Comparison of ENCODE assay signal across 22 cellular contexts in genomic region chr7:102210787-102211186, GRCh38.
A peak's percentile ranks its signal among the peaks of the same experiment; 100 is the strongest.
DNase-seq lines count a peak whose midpoint lies in the region; ATAC-seq, FAIRE-seq and TF ChIP-seq lines count a peak whose summit lies in the region.
"Had no signal": no experiment of that assay in that cellular context is flagged by ENCODE, and none has a peak within 500 bp of the region (broad histone marks: within the 10 kb centered on the region; RNA-seq: fewer than 3 reads in every experiment).

No MANE protein-coding gene starts in this region.

- H3K4me3 ChIP-seq in GM12878 = no peak overlapping the region
- H3K4me3 ChIP-seq in HepG2 (replicated peaks in 1 of 3; ENCODE audit: insufficient read depth in 1 of 3, low read depth in 2 of 3, low read length in 3 of 3) = no peak overlapping the region
- H3K4me3 ChIP-seq in esophagus squamous epithelium = no peak overlapping the region
- H3K4me3 ChIP-seq in lower lobe of right lung = no peak overlapping the region
- H3K4me3 ChIP-seq: BLaER1, GM23338, HAP-1 had no signal

- 94% methylated on average over 13 of the region's 13 CpGs for WGBS in GM12878 (ENCODE audit: insufficient coverage, insufficient replicate concordance, low lambda C conversion rate, missing lambda C conversion rate)
- WGBS in HepG2 (ENCODE audit: low lambda C conversion rate) = 85% methylated on average over 10 of the region's 13 CpGs
- WGBS in esophagus squamous epithelium, 2 donors = 94% methylated on average over 11 of the region's 13 CpGs; no CpG with 5 or more reads in 1 of the 2 donors

- H3K4me1 Mint-ChIP-seq in neural crest cell = no peaks in the 10 kb centered on the region
- H3K4me1 Mint-ChIP-seq: CD4-positive, CD25-positive, alpha-beta regulatory T cell; GM23338 had no signal

- H2AFZ ChIP-seq in GM12878 (ENCODE audit: control insufficient read depth, low read depth, low read length) = no peak overlapping the region
- H2AFZ ChIP-seq in HepG2 (ENCODE audit: low read length) = no peak overlapping the region
- H2AFZ ChIP-seq: GM23338 had no signal

- SMC1A ChIA-PET in GM12878 (lab: Charles Lee; ENCODE audit: uncharacterized antibody, unreplicated experiment) = interaction anchor here (0.5 to 1.2 kb wide), 2 partner anchors 229 to 615 kb away, joined by 3 read pairs; no protein-coding TSS in a partner anchor

- TF ChIP-seq EP300 in GM12878 (IDR thresholded peaks at IDR 0.05; ENCODE audit: borderline replicate concordance in 1 of 2, control insufficient read depth in 1 of 2, low read depth in 2 of 2, low read length in 2 of 2) (no peak), HepG2 (IDR thresholded peaks at IDR 0.05; ENCODE audit: low read depth in 2 of 2, low read length in 2 of 2) (no peak), HepG2 (CRISPR knock-in tag; IDR thresholded peaks at IDR 0.05; ENCODE audit: borderline replicate concordance) (no peak)

- H3K4me2 ChIP-seq in GM12878 (ENCODE audit: control insufficient read depth, insufficient read depth) (no peak overlapping the region), HepG2 (ENCODE audit: low read depth, low read length) (no peak overlapping the region)
- H3K4me2 ChIP-seq: BLaER1, GM23338 had no signal

- H3K27ac ChIP-seq in GM12878 (ENCODE audit: control insufficient read depth, insufficient read depth) = peak overlapping the region; percentile 89
- peak overlapping the region; percentile 59 for H3K27ac ChIP-seq in HepG2 (ENCODE audit: extremely low read length, insufficient read depth, low read length)
- H3K27ac ChIP-seq in esophagus squamous epithelium = no peak overlapping the region
- no peak overlapping the region for H3K27ac ChIP-seq in lower lobe of right lung
- H3K27ac ChIP-seq: BLaER1, C4-2B had no signal

- no peak for TF ChIP-seq POLR2A in GM12878 (IDR thresholded peaks at IDR 0.05; ENCODE audit: low read depth, low read length)
- no peak for TF ChIP-seq POLR2A in HepG2 (IDR thresholded peaks at IDR 0.05; ENCODE audit: insufficient read depth in 1 of 2, low read depth in 2 of 2, low read length in 2 of 2)
- no peak for TF ChIP-seq POLR2A in esophagus squamous epithelium (IDR thresholded peaks at IDR 0.05)

- FAIRE-seq in GM12878 (lab: Jason Lieb, UNC) = no peak
- no peak for FAIRE-seq in HepG2 (lab: Jason Lieb, UNC)
- FAIRE-seq: D721Med, GM12891, GM18507, H54 had no signal

- H3K27me3 ChIP-seq in GM12878 (replicated peaks in 1 of 2; ENCODE audit: control insufficient read depth in 2 of 2, insufficient read depth in 2 of 2, low read length in 1 of 2) = no peaks in the 10 kb centered on the region
- H3K27me3 ChIP-seq in HepG2 (ENCODE audit: control insufficient read depth in 1 of 2, insufficient read depth in 2 of 2, low read length in 2 of 2) = no peaks in the 10 kb centered on the region
- no peaks in the 10 kb centered on the region for H3K27me3 ChIP-seq in esophagus squamous epithelium
- no peaks in the 10 kb centered on the region for H3K27me3 ChIP-seq in lower lobe of right lung (ENCODE audit: low read depth)
- H3K27me3 ChIP-seq: BLaER1 had no signal

- H3K36me3 ChIP-seq in GM12878 (ENCODE audit: control insufficient read depth in 2 of 2, insufficient read depth in 2 of 2, low read length in 1 of 2) = peaks cover 6 to 13% of the 10 kb centered on the region in 2 experiments; a peak in 3 of 4 replicates
- H3K36me3 ChIP-seq in HepG2 (replicated peaks in 1 of 2; ENCODE audit: control insufficient read depth in 1 of 2, insufficient read depth in 2 of 2, low read length in 2 of 2) = peaks cover 8 to 48% of the 10 kb centered on the region in 2 experiments; a peak in 4 of 5 replicates
- H3K36me3 ChIP-seq in esophagus squamous epithelium = peaks cover 0 to 99% (median 5%) of the 10 kb centered on the region in 3 donors
- peaks cover 63% of the 10 kb centered on the region for H3K36me3 ChIP-seq in lower lobe of right lung

- BruUV-seq in GM12878 (replicated peaks; lab: Mats Ljungman, UMichigan) = no TSS peak
- BruUV-seq in HepG2 (replicated peaks; lab: Mats Ljungman, UMichigan) = TSS peak; percentile 45

- TF ChIP-seq CTCF in GM12878 (IDR thresholded peaks at IDR 0.05 in 2 of 3, conservative IDR thresholded peaks at IDR 0.05 in 1 of 3; ENCODE audit: control insufficient read depth in 2 of 3, extremely low read depth in 1 of 3, insufficient read depth in 1 of 3, low read depth in 3 of 3, low read length in 3 of 3) (no peak), HepG2 (CRISPR knock-in tag; IDR thresholded peaks at IDR 0.05) (no peak), neural crest cell (conservative IDR thresholded peaks at IDR 0.05) (no peak), esophagus squamous epithelium (IDR thresholded peaks at IDR 0.05) (no peak), lower lobe of right lung (IDR thresholded peaks at IDR 0.05) (no peak)

- H3K27ac Mint-ChIP-seq in neural crest cell (ENCODE audit: unreplicated experiment) = peak overlapping the region; percentile 50
- H3K27ac Mint-ChIP-seq: CD4-positive, CD25-positive, alpha-beta regulatory T cell; CD8-positive, alpha-beta T cell; GM23338; HFFc6 had no signal

- no peaks in the 10 kb centered on the region for H4K20me1 ChIP-seq in GM12878 (ENCODE audit: control insufficient read depth, insufficient read depth)
- H4K20me1 ChIP-seq in HepG2 (ENCODE audit: insufficient read depth, low read length) = no peaks in the 10 kb centered on the region

- no peaks in the 10 kb centered on the region for H3K9me3 Mint-ChIP-seq in neural crest cell
- H3K9me3 Mint-ChIP-seq: CD8-positive, alpha-beta T cell; GM23338; HFFc6 had no signal

- RAD21 ChIA-PET in GM12878 (lab: Charles Lee; ENCODE audit: unreplicated experiment) = interaction anchor here (1.1 kb wide), 1 partner anchor 221 kb away, joined by 4 read pairs; no protein-coding TSS in a partner anchor

- DNase-seq in GM12878 (ENCODE audit: low read depth, low spot score) (no peak), HepG2 (ENCODE audit: low spot score) (peak; percentile 65), neural crest cell (ENCODE audit: low read depth, low spot score) (no peak), NCI-H510A (lab: John Stamatoyannopoulos, UW) (no peak), esophagus squamous epithelium (lab: John Stamatoyannopoulos, UW) (no peak), lower lobe of right lung (no peak), NCI-H1048 (lab: John Stamatoyannopoulos, UW) (no peak)
- DNase-seq: CD4-positive, CD25-positive, alpha-beta regulatory T cell; CD8-positive, alpha-beta T cell; DMS 273 treated with DMSO at 0.1 percent for 48 hours; DMS79; EL; GDM1; HFFc6 had no signal

- in situ Hi-C loops in GM12878 (cut with MboI) (no loop called here), HepG2 (cut with HindIII; ENCODE audit: extremely low pct_ligation_motif_present, low pct_unique_long_range_greater_than_20kb) (no loop called here)

- POLR2A ChIA-PET in GM12878 (lab: Charles Lee) = interaction anchor here (0.6 kb wide), 1 partner anchor 352 kb away, joined by 6 read pairs; no protein-coding TSS in a partner anchor
- POLR2A ChIA-PET in HepG2 (lab: Yijun Ruan, JAX) = no interaction called here

- H3K79me2 ChIP-seq in GM12878 (ENCODE audit: control insufficient read depth, insufficient read depth, low read length) (no peaks in the 10 kb centered on the region), HepG2 (ENCODE audit: insufficient read depth, low read length) (no peaks in the 10 kb centered on the region)

- H3K4me3 Mint-ChIP-seq in neural crest cell = no peak overlapping the region
- H3K4me3 Mint-ChIP-seq: CD4-positive, CD25-positive, alpha-beta regulatory T cell; CD8-positive, alpha-beta T cell; GM23338; HFFc6 had no signal

- H3K9ac ChIP-seq in GM12878 (ENCODE audit: control insufficient read depth, insufficient read depth, low read length) (no peak overlapping the region), HepG2 (ENCODE audit: insufficient read depth, low read depth, low read length) (no peak overlapping the region)
- H3K9ac ChIP-seq: BLaER1 had no signal

- ATAC-seq in GM12878 (no peak), HepG2 (peak; percentile 85), lower lobe of right lung (no peak)
- ATAC-seq: CD8-positive, alpha-beta T cell; GM23338 had no signal

- TF ChIP-seq RAD21 in GM12878 (IDR thresholded peaks at IDR 0.05; ENCODE audit: insufficient read depth, low read depth, low read length) (no peak), HepG2 (CRISPR knock-in tag; IDR thresholded peaks at IDR 0.05) (no peak)

- H3K36me3 Mint-ChIP-seq in neural crest cell (ENCODE audit: low read depth) = peaks cover 7% of the 10 kb centered on the region

- CTCF ChIA-PET in GM12878 (lab: Yijun Ruan, JAX) (no interaction called here), HepG2 (lab: Yijun Ruan, JAX; ENCODE audit: low intra/inter-chr PET ratio, low total read pairs) (no interaction called here)

- intact Hi-C loops in GM12878 (cut with micrococcal nuclease; ENCODE audit: unreplicated experiment) (no loop called here), HepG2 (cut with micrococcal nuclease; ENCODE audit: unreplicated experiment) (no loop called here), esophagus squamous epithelium (cut with DNase I) (no loop called here), lower lobe of right lung (cut with DNase I) (no loop called here)

- H3K4me1 ChIP-seq in GM12878 (ENCODE audit: control insufficient read depth, insufficient read depth, low read length) (peaks cover 18% of the 10 kb centered on the region), HepG2 (ENCODE audit: insufficient read depth, low read length) (peaks cover 14% of the 10 kb centered on the region), esophagus squamous epithelium (no peaks in the 10 kb centered on the region), lower lobe of right lung (no peaks in the 10 kb centered on the region)
- H3K4me1 ChIP-seq: BLaER1, HAP-1 had no signal

- no peaks in the 10 kb centered on the region for H3K27me3 Mint-ChIP-seq in neural crest cell (ENCODE audit: low read depth)
- H3K27me3 Mint-ChIP-seq: CD4-positive, CD25-positive, alpha-beta regulatory T cell had no signal

- H3K9me3 ChIP-seq in GM12878 (replicated peaks; ENCODE audit: control insufficient read depth, insufficient read depth, low read length) (no peaks in the 10 kb centered on the region), HepG2 (ENCODE audit: low read length) (no peaks in the 10 kb centered on the region), esophagus squamous epithelium (no peaks in the 10 kb centered on the region), lower lobe of right lung (no peaks in the 10 kb centered on the region)
- H3K9me3 ChIP-seq: BLaER1, HAP-1 had no signal

TF ChIP-seq in GM12878, 131 proteins besides CTCF, POLR2A, EP300 and RAD21 (continues in another document):
- TF ChIP-seq MYC (IDR thresholded peaks at IDR 0.05; ENCODE audit: insufficient read depth, insufficient read length, insufficient replicate concordance, low read length, severe bottlenecking) = no peak
- TF ChIP-seq RBBP5 (conservative IDR thresholded peaks at IDR 0.05) = no peak

TF ChIP-seq in HepG2, 621 proteins besides CTCF, POLR2A, EP300 and RAD21 (continues in another document):
- TF ChIP-seq NCOR1 (IDR thresholded peaks at IDR 0.05; ENCODE audit: borderline replicate concordance, low read length) (peak; percentile 31; the same call in 1 of the 2 replicates), MYC (CRISPR knock-in tag; IDR thresholded peaks at IDR 0.05; ENCODE audit: borderline replicate concordance) (peak; percentile 60; the same call in 1 of the 2 replicates), MAX (IDR thresholded peaks at IDR 0.05) (peak; percentile 84)

Comparison
In these comparisons a context has a peak if more than half of its experiments do, and no peak if none do; other contexts are left out.
1. H3K27ac ChIP-seq: peak in GM12878 (single experiment) and HepG2 (single experiment); none in esophagus squamous epithelium (0 of 4) and lower lobe of right lung (single experiment).
2. Of the 75 proteins assayed by ChIP-seq in both HepG2 and GM12878: peak only in HepG2: ESRRA, MAX, MYC, USF2, ZBTB33, ZBTB4 and 1 more; only in GM12878: none; in both: none; in neither: 68.